In the genomic region with DNA sequence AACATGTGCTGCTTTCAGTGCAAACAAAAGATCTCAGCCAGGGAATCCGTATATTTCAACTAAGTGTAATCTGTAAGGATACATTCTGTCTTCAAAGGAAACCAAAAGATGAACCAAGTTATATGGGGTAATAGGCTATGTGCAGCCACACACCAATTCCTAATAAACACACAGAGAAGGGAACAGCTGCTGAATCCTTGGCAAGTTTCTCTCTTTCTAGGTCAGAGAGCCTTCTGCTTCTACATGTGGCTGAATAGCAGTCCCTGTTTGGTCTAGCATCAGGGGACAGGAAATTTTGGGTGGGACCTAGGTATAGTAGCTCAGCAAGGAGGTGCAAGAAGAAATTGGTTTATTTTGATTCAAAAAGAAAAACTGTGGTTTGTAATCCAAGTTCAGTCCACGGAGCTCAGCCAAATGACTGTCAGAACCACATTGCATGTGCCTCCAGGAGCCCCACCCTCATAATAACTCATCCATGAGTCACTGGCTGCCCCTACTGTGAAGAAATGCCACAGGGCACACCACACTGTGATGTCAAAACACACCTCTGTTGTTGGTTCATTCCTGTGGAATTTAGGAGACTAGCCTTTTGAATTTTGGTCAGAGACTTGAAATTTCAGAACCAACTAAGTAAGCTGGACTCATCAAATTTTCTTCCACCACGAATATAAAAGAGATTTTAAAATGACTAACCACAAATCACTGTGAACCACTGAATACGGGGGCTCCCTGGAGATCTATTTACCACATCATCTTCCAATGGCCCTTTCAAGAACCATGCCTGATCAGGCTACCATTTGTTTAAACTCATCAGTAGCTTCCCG, we compare ENCODE assay signal across 13 cellular contexts. TPM values are rescaled to one million over a fixed set of nuclear protein-coding genes. Genes with fewer than 3 reads are reported as not detected.
DNase-seq lines count a peak whose midpoint lies in the region; ATAC-seq and TF ChIP-seq lines count a peak whose summit lies in the region.
"Had no signal": no experiment of that assay in that cellular context is flagged by ENCODE, and none has a peak within 500 bp of the region (broad histone marks: within the 10 kb centered on the region; RNA-seq: fewer than 3 reads in every experiment).

No MANE protein-coding gene starts in this region.

- no peaks in the 10 kb centered on the region for H3K36me3 ChIP-seq in thoracic aorta
- H3K36me3 ChIP-seq: neutrophil, tibial nerve had no signal

- TF ChIP-seq CTCF in thoracic aorta (IDR thresholded peaks at IDR 0.05) = no peak

- WGBS in right cardiac atrium = 67% methylated on average over 5 of the region's 5 CpGs

- H3K27ac ChIP-seq in right cardiac atrium (ENCODE audit: low read length) (no peak overlapping the region), thoracic aorta (no peak overlapping the region)
- H3K27ac ChIP-seq: neutrophil had no signal

- peak; percentile 67 to 74 for ATAC-seq in right cardiac atrium
- ATAC-seq in thoracic aorta (ENCODE audit: insufficient number of reproducible peaks, low FRiP score, low read depth) = no peak
- ATAC-seq in HG02588 (IDR thresholded peaks at IDR 0.05; ENCODE audit: unreplicated experiment) = no peak
- ATAC-seq in HG03457 (IDR thresholded peaks at IDR 0.05; ENCODE audit: unreplicated experiment) = no peak

- DNase-seq in activated T-cell treated with anti-CD3 and anti-CD28 coated beads for 48 hours (ENCODE audit: low read depth) (peak; percentile 3), T1000 (lab: John Stamatoyannopoulos, UW) (peak; percentile 85), right cardiac atrium (peak in 1 of 3 donors; percentile 22), thoracic aorta (ENCODE audit: low spot score) (peak; percentile 17), NCI-H1694 (lab: John Stamatoyannopoulos, UW) (no peak)
- DNase-seq in activated T-cell treated with anti-CD3 and anti-CD28 coated beads, Interleukin-2, amount 50 U/mL, for 48 hours = no peak
- DNase-seq: activated CD4-positive, CD25-positive, alpha-beta regulatory T cell treated with anti-CD3 and anti-CD28 coated beads, Interleukin-2, amount 50 U/mL, for 72 hours; CD4-positive, CD25-positive, alpha-beta regulatory T cell; Kasumi-1 had no signal

- intact Hi-C loops in right cardiac atrium (cut with DNase I) = no loop called here

- no peaks in the 10 kb centered on the region for H3K9me3 ChIP-seq in right cardiac atrium (ENCODE audit: control insufficient read depth, low read length)
- H3K9me3 ChIP-seq in thoracic aorta = no peaks in the 10 kb centered on the region
- H3K9me3 ChIP-seq: neutrophil, tibial nerve had no signal

- H3K27me3 ChIP-seq in right cardiac atrium (ENCODE audit: control insufficient read depth, insufficient read depth) (no peaks in the 10 kb centered on the region), thoracic aorta (replicated peaks; ENCODE audit: insufficient read depth) (no peaks in the 10 kb centered on the region)
- H3K27me3 ChIP-seq: neutrophil, tibial nerve had no signal

- H3K4me1 ChIP-seq in right cardiac atrium (ENCODE audit: control insufficient read depth, insufficient read depth, low read length) (no peaks in the 10 kb centered on the region), thoracic aorta (ENCODE audit: control insufficient read depth in 1 of 2, low read depth in 2 of 2) (peaks cover 2 to 5% of the 10 kb centered on the region in 2 donors)

- H3K4me3 ChIP-seq in right cardiac atrium (ENCODE audit: low read length) (no peak overlapping the region), thoracic aorta (no peak overlapping the region)
- H3K4me3 ChIP-seq: tibial nerve had no signal

RNA-seq across cellular contexts. Expression of a gene that starts 21.1 kb away (rescaled TPM):
- total RNA-seq in right cardiac atrium (10 to 100 TPM in 3 of 4 donors, 1 to 10 TPM in 1; 4.7 to 16.9 (median 14.2) TPM), thoracic aorta (1 to 10 TPM; 4.5 to 6.2 TPM)
- polyA plus RNA-seq in right cardiac atrium = 4.2 TPM

Comparison
In these comparisons a context has a peak if more than half of its experiments do, and no peak if none do; other contexts are left out.
1. DNase-seq: peak in activated T-cell treated with anti-CD3 and anti-CD28 coated beads for 48 hours (single experiment), T1000 (single experiment) and thoracic aorta (single experiment); none in activated T-cell treated with anti-CD3 and anti-CD28 coated beads, Interleukin-2, amount 50 U/mL, for 48 hours (0 of 2) and NCI-H1694 (single experiment).
2. ATAC-seq: peak in right cardiac atrium (2 of 2); none in thoracic aorta (single experiment), HG02588 (single experiment) and HG03457 (single experiment).